ENCODE assay signal across 2 cellular contexts in genomic region chr16:11514283-11514682, GRCh38.
TF ChIP-seq lines count a peak whose summit lies in the region.

No MANE protein-coding gene starts in this region.

TF ChIP-seq in K562, 482 proteins besides CTCF, POLR2A, EP300 and RAD21 (continued from another document):
- TF ChIP-seq MAZ (CRISPR knock-in tag; conservative IDR thresholded peaks at IDR 0.05 in 1 of 2, IDR thresholded peaks at IDR 0.05 in 1 of 2) (no peak), TAF7 (tag; IDR thresholded peaks at IDR 0.05) (no peak), SAFB2 (IDR thresholded peaks at IDR 0.05; ENCODE audit: borderline replicate concordance, low read depth, low read length, severe bottlenecking) (no peak), KAT7 (CRISPR knock-in tag; IDR thresholded peaks at IDR 0.05; ENCODE audit: borderline replicate concordance) (no peak), DNMT1 (IDR thresholded peaks at IDR 0.05) (no peak)
- TF ChIP-seq, protein P1, sequence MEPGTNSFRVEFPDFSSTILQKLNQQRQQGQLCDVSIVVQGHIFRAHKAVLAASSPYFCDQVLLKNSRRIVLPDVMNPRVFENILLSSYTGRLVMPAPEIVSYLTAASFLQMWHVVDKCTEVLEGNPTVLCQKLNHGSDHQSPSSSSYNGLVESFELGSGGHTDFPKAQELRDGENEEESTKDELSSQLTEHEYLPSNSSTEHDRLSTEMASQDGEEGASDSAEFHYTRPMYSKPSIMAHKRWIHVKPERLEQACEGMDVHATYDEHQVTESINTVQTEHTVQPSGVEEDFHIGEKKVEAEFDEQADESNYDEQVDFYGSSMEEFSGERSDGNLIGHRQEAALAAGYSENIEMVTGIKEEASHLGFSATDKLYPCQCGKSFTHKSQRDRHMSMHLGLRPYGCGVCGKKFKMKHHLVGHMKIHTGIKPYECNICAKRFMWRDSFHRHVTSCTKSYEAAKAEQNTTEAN (CRISPR knock-in tag; IDR thresholded peaks at IDR 0.05) = no peak
- TF ChIP-seq, protein P2, sequence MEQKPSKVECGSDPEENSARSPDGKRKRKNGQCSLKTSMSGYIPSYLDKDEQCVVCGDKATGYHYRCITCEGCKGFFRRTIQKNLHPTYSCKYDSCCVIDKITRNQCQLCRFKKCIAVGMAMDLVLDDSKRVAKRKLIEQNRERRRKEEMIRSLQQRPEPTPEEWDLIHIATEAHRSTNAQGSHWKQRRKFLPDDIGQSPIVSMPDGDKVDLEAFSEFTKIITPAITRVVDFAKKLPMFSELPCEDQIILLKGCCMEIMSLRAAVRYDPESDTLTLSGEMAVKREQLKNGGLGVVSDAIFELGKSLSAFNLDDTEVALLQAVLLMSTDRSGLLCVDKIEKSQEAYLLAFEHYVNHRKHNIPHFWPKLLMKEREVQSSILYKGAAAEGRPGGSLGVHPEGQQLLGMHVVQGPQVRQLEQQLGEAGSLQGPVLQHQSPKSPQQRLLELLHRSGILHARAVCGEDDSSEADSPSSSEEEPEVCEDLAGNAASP (IDR thresholded peaks at IDR 0.05) = no peak

TF ChIP-seq in HepG2, 621 proteins besides CTCF, POLR2A, EP300 and RAD21 (continued from another document):
- peak; percentile 37 for TF ChIP-seq HNRNPLL (IDR thresholded peaks at IDR 0.05; ENCODE audit: low read depth, low read length, poor library complexity, severe bottlenecking)
- 0 out of 2 replicates have a peak, but pooled peaks have one; percentile 40 for TF ChIP-seq NR0B2 (CRISPR knock-in tag; IDR thresholded peaks at IDR 0.05)
- TF ChIP-seq, protein P3, sequence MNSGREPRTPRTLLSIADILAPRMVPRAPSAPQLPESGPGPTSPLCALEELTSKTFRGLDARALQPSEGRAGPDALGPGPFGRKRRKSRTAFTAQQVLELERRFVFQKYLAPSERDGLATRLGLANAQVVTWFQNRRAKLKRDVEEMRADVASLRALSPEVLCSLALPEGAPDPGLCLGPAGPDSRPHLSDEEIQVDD (CRISPR knock-in tag; IDR thresholded peaks at IDR 0.05; ENCODE audit: borderline replicate concordance) = no peak
- TF ChIP-seq ZNF782 (CRISPR knock-in tag; IDR thresholded peaks at IDR 0.05; ENCODE audit: borderline replicate concordance) = 0 out of 2 replicates have a peak, but pooled peaks have one; percentile 36
- TF ChIP-seq ZNF225 (CRISPR knock-in tag; IDR thresholded peaks at IDR 0.05) = peak; percentile 43; the same call in 1 of the 2 replicates
- TF ChIP-seq ZNF839 (CRISPR knock-in tag; IDR thresholded peaks at IDR 0.05; ENCODE audit: borderline replicate concordance) = peak; percentile 71; the same call in 1 of the 2 replicates
- no peak for TF ChIP-seq ATF7 (IDR thresholded peaks at IDR 0.05)
- 0 out of 2 replicates have a peak, but pooled peaks have one; percentile 14 for TF ChIP-seq ATF7 (CRISPR knock-in tag; IDR thresholded peaks at IDR 0.05)
- TF ChIP-seq, protein P4, sequence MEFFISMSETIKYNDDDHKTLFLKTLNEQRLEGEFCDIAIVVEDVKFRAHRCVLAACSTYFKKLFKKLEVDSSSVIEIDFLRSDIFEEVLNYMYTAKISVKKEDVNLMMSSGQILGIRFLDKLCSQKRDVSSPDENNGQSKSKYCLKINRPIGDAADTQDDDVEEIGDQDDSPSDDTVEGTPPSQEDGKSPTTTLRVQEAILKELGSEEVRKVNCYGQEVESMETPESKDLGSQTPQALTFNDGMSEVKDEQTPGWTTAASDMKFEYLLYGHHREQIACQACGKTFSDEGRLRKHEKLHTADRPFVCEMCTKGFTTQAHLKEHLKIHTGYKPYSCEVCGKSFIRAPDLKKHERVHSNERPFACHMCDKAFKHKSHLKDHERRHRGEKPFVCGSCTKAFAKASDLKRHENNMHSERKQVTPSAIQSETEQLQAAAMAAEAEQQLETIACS (CRISPR knock-in tag; IDR thresholded peaks at IDR 0.05) = no peak
- TF ChIP-seq ZNF552 (CRISPR knock-in tag; IDR thresholded peaks at IDR 0.05; ENCODE audit: borderline replicate concordance) = 0 out of 2 replicates have a peak, but pooled peaks have one; percentile 25
- no peak for TF ChIP-seq MYC (CRISPR knock-in tag; IDR thresholded peaks at IDR 0.05; ENCODE audit: borderline replicate concordance)
- TF ChIP-seq, protein P5, sequence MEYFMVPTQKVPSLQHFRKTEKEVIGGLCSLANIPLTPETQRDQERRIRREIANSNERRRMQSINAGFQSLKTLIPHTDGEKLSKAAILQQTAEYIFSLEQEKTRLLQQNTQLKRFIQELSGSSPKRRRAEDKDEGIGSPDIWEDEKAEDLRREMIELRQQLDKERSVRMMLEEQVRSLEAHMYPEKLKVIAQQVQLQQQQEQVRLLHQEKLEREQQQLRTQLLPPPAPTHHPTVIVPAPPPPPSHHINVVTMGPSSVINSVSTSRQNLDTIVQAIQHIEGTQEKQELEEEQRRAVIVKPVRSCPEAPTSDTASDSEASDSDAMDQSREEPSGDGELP (IDR thresholded peaks at IDR 0.05; ENCODE audit: borderline replicate concordance, low read depth) = 0 out of 2 replicates have a peak, but pooled peaks have one; percentile 5
- TF ChIP-seq NR2F6 (IDR thresholded peaks at IDR 0.05) = peak; percentile 23; the same call in 1 of the 2 replicates
- peak; percentile 74; the same call in 1 of the 2 replicates for TF ChIP-seq NR2F6 (CRISPR knock-in tag; IDR thresholded peaks at IDR 0.05)
- TF ChIP-seq ZNF768 (CRISPR knock-in tag; IDR thresholded peaks at IDR 0.05) = peak; percentile 45; the same call in 1 of the 2 replicates
- peak; percentile 48; the same call in 1 of the 2 replicates for TF ChIP-seq ELF1 (CRISPR knock-in tag; IDR thresholded peaks at IDR 0.05)
- 0 out of 2 replicates have a peak, but pooled peaks have one; percentile 69 for TF ChIP-seq MATR3 (CRISPR knock-in tag; IDR thresholded peaks at IDR 0.05)
- TF ChIP-seq ZBTB33 (CRISPR knock-in tag; IDR thresholded peaks at IDR 0.05) = peak; percentile 43; the same call in 1 of the 2 replicates
- peak; percentile 71 for TF ChIP-seq ETV5 (CRISPR knock-in tag; IDR thresholded peaks at IDR 0.05; ENCODE audit: borderline replicate concordance)
- no peak for TF ChIP-seq ZNF639 (CRISPR knock-in tag; conservative IDR thresholded peaks at IDR 0.05)
- peak; percentile 29; the same call in 1 of the 2 replicates for TF ChIP-seq UBTF (CRISPR knock-in tag; IDR thresholded peaks at IDR 0.05)
- TF ChIP-seq GABPA (IDR thresholded peaks at IDR 0.05; ENCODE audit: low read depth, low read length) = no peak
- TF ChIP-seq GABPA (CRISPR knock-in tag; IDR thresholded peaks at IDR 0.05; ENCODE audit: low read depth) = peak; percentile 60; the same call in 1 of the 2 replicates
- TF ChIP-seq MTA1 (CRISPR knock-in tag; IDR thresholded peaks at IDR 0.05; ENCODE audit: borderline replicate concordance) = 0 out of 2 replicates have a peak, but pooled peaks have one; percentile 24
- TF ChIP-seq ZFX (CRISPR knock-in tag; IDR thresholded peaks at IDR 0.05; ENCODE audit: low read depth) = peak; percentile 62
- TF ChIP-seq ZNF709 (CRISPR knock-in tag; IDR thresholded peaks at IDR 0.05) = no peak
- TF ChIP-seq HIVEP1 (CRISPR knock-in tag; IDR thresholded peaks at IDR 0.05) = peak; percentile 41; the same call in 1 of the 2 replicates
- peak; percentile 66 for TF ChIP-seq ZNF687 (CRISPR knock-in tag; IDR thresholded peaks at IDR 0.05)
- TF ChIP-seq RXRA (CRISPR knock-in tag; IDR thresholded peaks at IDR 0.05) = 0 out of 2 replicates have a peak, but pooled peaks have one; percentile 35
- no peak for TF ChIP-seq ZZZ3 (CRISPR knock-in tag; IDR thresholded peaks at IDR 0.05; ENCODE audit: borderline replicate concordance)
- TF ChIP-seq ZNF274 (CRISPR knock-in tag; IDR thresholded peaks at IDR 0.05) = peak; percentile 17; the same call in 1 of the 2 replicates
- peak; percentile 29; the same call in 1 of the 2 replicates for TF ChIP-seq ZFP91 (CRISPR knock-in tag; IDR thresholded peaks at IDR 0.05; ENCODE audit: borderline replicate concordance)
- TF ChIP-seq GABPB1 (CRISPR knock-in tag; IDR thresholded peaks at IDR 0.05) = peak; percentile 70
- TF ChIP-seq KDM2A (CRISPR knock-in tag; IDR thresholded peaks at IDR 0.05; ENCODE audit: borderline replicate concordance, low read depth) = peak; percentile 33; the same call in 1 of the 2 replicates
- peak; percentile 77; the same call in 1 of the 2 replicates for TF ChIP-seq ZBTB38 (CRISPR knock-in tag; IDR thresholded peaks at IDR 0.05)
